ENCODE assay signal across 8 cellular contexts in genomic region chr11:125626381-125626950, GRCh38. TPM values are rescaled to one million over a fixed set of nuclear protein-coding genes. Genes with fewer than 3 reads are reported as not detected.
A peak's percentile ranks its signal among the peaks of the same experiment; 100 is the strongest.
DNase-seq lines count a peak whose midpoint lies in the region; ATAC-seq, FAIRE-seq and TF ChIP-seq lines count a peak whose summit lies in the region.

No MANE protein-coding gene starts in this region.

- peaks cover 36% of the 10 kb centered on the region for H3K79me2 ChIP-seq in astrocyte (ENCODE audit: insufficient read depth, low read length)

- H3K27ac Mint-ChIP-seq in astrocyte (ENCODE audit: unreplicated experiment) = peak overlapping the region; percentile 86
- H3K27ac Mint-ChIP-seq in immature natural killer cell = peak overlapping the region; percentile 73 to 98 (median 96)
- H3K27ac Mint-ChIP-seq in stimulated activated effector memory CD8-positive, alpha-beta T cell treated with anti-CD3 and anti-CD28 coated beads, Interleukin-12 subunit alpha, Interleukin-12 subunit beta, amount 100 ng/mL, for 72 hours = peak overlapping the region; percentile 99

- peak overlapping the region; percentile 60 for H3K4me3 ChIP-seq in A549
- peak overlapping the region; percentile 92 for H3K4me3 ChIP-seq in GM12864 (ENCODE audit: low read depth, low read length)
- H3K4me3 ChIP-seq in astrocyte (ENCODE audit: insufficient read depth, low read depth, low read length) = peak overlapping the region; percentile 88

- POLR2A ChIA-PET in A549 (lab: Yijun Ruan, JAX) = interaction anchor here (1.9 kb wide), 1 partner anchor 261 kb away, joined by 5 read pairs; the partner anchor contains the start of gene HYLS1

- H3K9me3 ChIP-seq in A549 (no peaks in the 10 kb centered on the region), astrocyte (ENCODE audit: insufficient read depth, low read depth, low read length) (no peaks in the 10 kb centered on the region)

- H3K27me3 Mint-ChIP-seq in astrocyte (ENCODE audit: low read depth, unreplicated experiment) = no peaks in the 10 kb centered on the region
- H3K27me3 Mint-ChIP-seq in immature natural killer cell (ENCODE audit: low read depth in 3 of 3) = peaks cover 5 to 11% (median 10%) of the 10 kb centered on the region in 3 donors

- H3K9ac ChIP-seq in astrocyte (ENCODE audit: low read length) = peak overlapping the region; percentile 85

- no peaks in the 10 kb centered on the region for H4K20me1 ChIP-seq in astrocyte (ENCODE audit: insufficient read depth, low read length)

- 3% methylated on average over 13 of the region's 13 CpGs for WGBS in A549 (ENCODE audit: missing lambda C conversion rate)

- H3K4me2 ChIP-seq in A549 (peak overlapping the region; percentile 79), astrocyte (ENCODE audit: low read length) (peak overlapping the region; percentile 95)

- ATAC-seq in A549 (peak; percentile 59 to 80), HG02759 (IDR thresholded peaks at IDR 0.05; ENCODE audit: unreplicated experiment) (peak; percentile 33)
- peak; percentile 39 for ATAC-seq in stimulated activated effector memory CD8-positive, alpha-beta T cell treated with anti-CD3 and anti-CD28 coated beads, Interleukin-12 subunit alpha, Interleukin-12 subunit beta, amount 100 ng/mL, for 72 hours

- H3K27me3 ChIP-seq in astrocyte (ENCODE audit: insufficient read depth, low read length) = no peaks in the 10 kb centered on the region

- FAIRE-seq in A549 (lab: Jason Lieb, UNC) (no peak), astrocyte (lab: Jason Lieb, UNC) (no peak)

- H2AFZ ChIP-seq in astrocyte (ENCODE audit: low read depth, low read length) = peak overlapping the region; percentile 89

- TF ChIP-seq CTCF in A549 (IDR thresholded peaks at IDR 0.05) (peak; percentile 25; the same call in 2 of the 3 replicates), GM12864 (IDR thresholded peaks at IDR 0.05; ENCODE audit: low read depth, low read length, missing control alignments) (peak; percentile 40), astrocyte (IDR thresholded peaks at IDR 0.05; ENCODE audit: insufficient read depth, low read depth, low read length) (peak; percentile 33)

- TF ChIP-seq RAD21 in A549 (conservative IDR thresholded peaks at IDR 0.05 in 1 of 2, IDR thresholded peaks at IDR 0.05 in 1 of 2) = peak in 1 of 2 experiments; percentile 7; a peak in 2 of 5 replicates

- H3K36me3 Mint-ChIP-seq in astrocyte (ENCODE audit: low read depth, unreplicated experiment) (no peaks in the 10 kb centered on the region), immature natural killer cell (peaks cover 0 to 2% (median 1%) of the 10 kb centered on the region in 3 donors)
- peaks cover 93% of the 10 kb centered on the region for H3K36me3 Mint-ChIP-seq in stimulated activated effector memory CD8-positive, alpha-beta T cell treated with anti-CD3 and anti-CD28 coated beads, Interleukin-12 subunit alpha, Interleukin-12 subunit beta, amount 100 ng/mL, for 72 hours

- H3K4me1 ChIP-seq in A549 (peaks cover 23% of the 10 kb centered on the region), astrocyte (ENCODE audit: insufficient read depth, low read length) (peaks cover 13% of the 10 kb centered on the region)

- H3K9me3 Mint-ChIP-seq in astrocyte (ENCODE audit: unreplicated experiment) = no peaks in the 10 kb centered on the region
- H3K9me3 Mint-ChIP-seq in immature natural killer cell = no peaks in the 10 kb centered on the region
- H3K9me3 Mint-ChIP-seq in stimulated activated effector memory CD8-positive, alpha-beta T cell treated with anti-CD3 and anti-CD28 coated beads, Interleukin-12 subunit alpha, Interleukin-12 subunit beta, amount 100 ng/mL, for 72 hours = no peaks in the 10 kb centered on the region

- CTCF ChIA-PET in A549 (lab: Yijun Ruan, JAX) = interaction anchor here (0.7 to 1.2 kb wide), 4 partner anchors 18 to 458 kb away, joined by 3 read pairs; no protein-coding TSS in a partner anchor

- no peak for TF ChIP-seq EP300 in A549 (IDR thresholded peaks at IDR 0.05)

- peaks cover 15% of the 10 kb centered on the region for H3K36me3 ChIP-seq in astrocyte (ENCODE audit: insufficient read depth, low read length)

- peak in 1 of 2 experiments; percentile 11 for DNase-seq in A549 (ENCODE audit: low read depth in 1 of 2, low spot score in 1 of 2)
- DNase-seq in GM12864 (ENCODE audit: low read depth) = peak; percentile 18
- peak; percentile 56 for DNase-seq in NCI-H345 (lab: John Stamatoyannopoulos, UW)
- no peak for DNase-seq in astrocyte (ENCODE audit: low read depth)
- DNase-seq in immature natural killer cell = peak; percentile 10 to 24 (median 18)
- no peak for DNase-seq in stimulated activated effector memory CD8-positive, alpha-beta T cell treated with anti-CD3 and anti-CD28 coated beads, Interleukin-12 subunit alpha, Interleukin-12 subunit beta, amount 100 ng/mL, for 72 hours (ENCODE audit: low spot score in 2 of 2)
- DNase-seq in HK-2 (ENCODE audit: unreplicated experiment) = no peak

- H3K4me3 Mint-ChIP-seq in astrocyte (ENCODE audit: unreplicated experiment) = peak overlapping the region; percentile 89
- peak overlapping the region; percentile 95 to 100 (median 97) for H3K4me3 Mint-ChIP-seq in immature natural killer cell
- H3K4me3 Mint-ChIP-seq in stimulated activated effector memory CD8-positive, alpha-beta T cell treated with anti-CD3 and anti-CD28 coated beads, Interleukin-12 subunit alpha, Interleukin-12 subunit beta, amount 100 ng/mL, for 72 hours = peak overlapping the region; percentile 98

- H3K27ac ChIP-seq in A549 (peak overlapping the region; percentile 84 to 88), astrocyte (ENCODE audit: low read depth, low read length) (peak overlapping the region; percentile 93)

- TF ChIP-seq POLR2A in A549 (IDR thresholded peaks at IDR 0.05; ENCODE audit: low read length) = no peak; the same call in 1 of the 2 replicates

- H3K4me1 Mint-ChIP-seq in astrocyte (ENCODE audit: low read depth, unreplicated experiment) (peaks cover 13% of the 10 kb centered on the region), immature natural killer cell (peaks cover 21 to 27% of the 10 kb centered on the region in 2 donors)
- peaks cover 30% of the 10 kb centered on the region for H3K4me1 Mint-ChIP-seq in stimulated activated effector memory CD8-positive, alpha-beta T cell treated with anti-CD3 and anti-CD28 coated beads, Interleukin-12 subunit alpha, Interleukin-12 subunit beta, amount 100 ng/mL, for 72 hours

TF ChIP-seq in A549, 52 proteins besides CTCF, POLR2A, EP300 and RAD21:
- TF ChIP-seq CHD2 (IDR thresholded peaks at IDR 0.05; ENCODE audit: low read length, partially characterized antibody) = no peak
- 0 out of 2 replicates have a peak, but pooled peaks have one; percentile 2 for TF ChIP-seq KDM5A (IDR thresholded peaks at IDR 0.05)

RNA-seq across cellular contexts. Expression of gene CHEK1, which starts 1.5 kb away (rescaled TPM):
- 47.0 and 64.5 TPM in 2 replicates for polyA plus RNA-seq in A549 (2011; rRNA removed)
- 15.7 and 16.0 TPM in 2 replicates for polyA plus RNA-seq in A549 (2012; cell fraction: cytosol; rRNA removed)
- 6.1 and 9.5 TPM in 2 replicates for polyA plus RNA-seq in A549 (2012; cell fraction: nucleus; rRNA removed)
- polyA plus RNA-seq in A549 (2017; fragmentation: RNase III; extraction: RNeasy Plus Mini Kit Qiagen cat#74134 plus additional on column Dnase treatment) = 35.2 to 39.0 TPM (median 38.8 TPM) in 3 replicates
- polyA minus RNA-seq in A549 (2011; rRNA and poly(A)+ RNA removed) = 20.1 and 24.1 TPM in 2 replicates
- 23.0 and 30.3 TPM in 2 replicates for total RNA-seq in astrocyte
- polyA plus RNA-seq in immature natural killer cell = 1 to 10 TPM; 2.0 to 2.8 (median 2.4) TPM

RNA-seq across cellular contexts. Expression of gene STT3A, which starts 33.8 kb away (rescaled TPM):
- polyA plus RNA-seq in A549 (2011; rRNA removed) = 197 and 283 TPM in 2 replicates
- 46.9 and 47.2 TPM in 2 replicates for polyA plus RNA-seq in A549 (2012; cell fraction: cytosol; rRNA removed)
- 66.0 and 90.3 TPM in 2 replicates for polyA plus RNA-seq in A549 (2012; cell fraction: nucleus; rRNA removed)
- 83.8 to 92.1 TPM (median 89.6 TPM) in 3 replicates for polyA plus RNA-seq in A549 (2017; fragmentation: RNase III; extraction: RNeasy Plus Mini Kit Qiagen cat#74134 plus additional on column Dnase treatment)
- polyA minus RNA-seq in A549 (2011; rRNA and poly(A)+ RNA removed) = 536 and 572 TPM in 2 replicates
- 232 and 258 TPM in 2 replicates for total RNA-seq in astrocyte
- polyA plus RNA-seq in immature natural killer cell = 100 to 1,000 TPM in 2 of 3 donors, 10 to 100 TPM in 1; 59.3 to 109 (median 100) TPM

RNA-seq across cellular contexts. Expression of gene ACRV1, which starts 54.2 kb away (rescaled TPM):
- polyA plus RNA-seq in A549 (2011; rRNA removed) = 0.19 and 0.28 TPM in 2 replicates
- polyA plus RNA-seq in A549 (2012; cell fraction: cytosol; rRNA removed) = 0.04 and 0.09 TPM in 2 replicates
- polyA plus RNA-seq in A549 (2012; cell fraction: nucleus; rRNA removed) = 0.08 TPM in 1 of 2 replicates, not detected in the other
- polyA plus RNA-seq in A549 (2017; fragmentation: RNase III; extraction: RNeasy Plus Mini Kit Qiagen cat#74134 plus additional on column Dnase treatment) = 0.12 to 0.13 TPM in 2 of 3 replicates, not detected in the other
- not detected in 2 replicates for polyA minus RNA-seq in A549 (2011; rRNA and poly(A)+ RNA removed)
- total RNA-seq in astrocyte = not detected in 2 replicates
- polyA plus RNA-seq in immature natural killer cell = not detected

RNA-seq across cellular contexts. Expression of gene EI24, which starts 57.2 kb away (rescaled TPM):
- polyA plus RNA-seq in A549 (2011; rRNA removed) (132 and 138 TPM in 2 replicates), A549 (2017; fragmentation: RNase III; extraction: RNeasy Plus Mini Kit Qiagen cat#74134 plus additional on column Dnase treatment) (106 to 112 TPM (median 108 TPM) in 3 replicates), immature natural killer cell (10 to 100 TPM; 40.9 to 78.6 (median 57.9) TPM)
- 62.8 and 79.9 TPM in 2 replicates for polyA plus RNA-seq in A549 (2012; cell fraction: cytosol; rRNA removed)
- polyA plus RNA-seq in A549 (2012; cell fraction: nucleus; rRNA removed) = 21.9 and 35.8 TPM in 2 replicates
- 70.8 and 80.8 TPM in 2 replicates for polyA minus RNA-seq in A549 (2011; rRNA and poly(A)+ RNA removed)
- 118 and 129 TPM in 2 replicates for total RNA-seq in astrocyte

Comparison
In these comparisons a context has a peak if more than half of its experiments do, and no peak if none do; other contexts are left out.
1. DNase-seq: peak in GM12864 (single experiment), NCI-H345 (single experiment) and immature natural killer cell (3 of 3); none in astrocyte (single experiment), stimulated activated effector memory CD8-positive, alpha-beta T cell treated with anti-CD3 and anti-CD28 coated beads, Interleukin-12 subunit alpha, Interleukin-12 subunit beta, amount 100 ng/mL, for 72 hours (0 of 2) and HK-2 (single experiment).
2. Peak in every context shown above with its lines, with median percentiles within 50 percentile points of each other: ATAC-seq, H3K4me3 ChIP-seq, CTCF ChIP-seq, H3K27ac Mint-ChIP-seq and H3K4me3 Mint-ChIP-seq.